ENCODE assay signal across 18 cellular contexts in the genomic region with DNA sequence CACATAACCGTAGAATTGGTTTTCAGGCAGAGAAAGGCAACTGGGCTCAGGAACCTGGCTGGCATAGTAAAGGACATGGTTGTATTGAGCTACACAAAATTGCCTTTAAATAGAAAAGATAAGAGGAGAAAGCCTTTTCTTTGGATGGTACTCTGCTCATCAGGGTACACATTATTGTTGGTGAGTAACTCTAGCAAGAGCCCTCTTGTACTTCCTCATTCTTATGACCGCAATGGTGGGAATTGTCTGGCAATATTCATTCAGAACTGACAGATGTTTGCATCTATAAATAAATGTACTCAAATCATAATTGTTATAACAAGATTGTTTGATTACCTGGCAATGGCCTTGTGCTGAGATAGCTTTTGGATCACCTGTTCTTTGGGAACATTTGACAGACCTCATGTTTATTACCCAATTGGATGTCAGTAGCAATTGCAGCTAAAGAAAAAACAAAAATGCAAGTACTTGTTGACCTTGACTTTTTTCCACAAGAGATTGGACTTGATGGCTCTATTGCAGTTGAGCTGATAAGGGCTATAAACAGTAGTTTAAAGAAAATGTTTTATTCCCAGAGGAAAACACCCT. TPM values are rescaled to one million over a fixed set of nuclear protein-coding genes. Genes with fewer than 3 reads are reported as not detected.
DNase-seq lines count a peak whose midpoint lies in the region; ATAC-seq, FAIRE-seq and TF ChIP-seq lines count a peak whose summit lies in the region.
"Had no signal": no experiment of that assay in that cellular context is flagged by ENCODE, and none has a peak within 500 bp of the region (broad histone marks: within the 10 kb centered on the region; RNA-seq: fewer than 3 reads in every experiment).

No MANE protein-coding gene starts in this region.

- peaks cover 34% of the 10 kb centered on the region for H3K4me1 Mint-ChIP-seq in nephron progenitor cell

- intact Hi-C loops in ascending aorta (cut with DNase I): no loop called here

- no peak for ATAC-seq in GM19395 (IDR thresholded peaks at IDR 0.05; ENCODE audit: unreplicated experiment)
- ATAC-seq: gastroesophageal sphincter had no signal

- peaks cover 0 to 34% of the 10 kb centered on the region in 2 donors for H3K4me1 ChIP-seq in ascending aorta
- H3K4me1 ChIP-seq: BE2C had no signal

- H3K4me3 Mint-ChIP-seq in nephron progenitor cell: no peak overlapping the region
- H3K4me3 Mint-ChIP-seq: activated CD4-positive, alpha-beta memory T cell treated with anti-CD3 and anti-CD28 coated beads for 36 hours; activated T-helper 1 cell treated with anti-CD3 and anti-CD28 coated beads, Interleukin-12 subunit alpha, Interleukin-12 subunit beta, Interleukin-2, Interleukin-4 antibody, amounts not matched to agents 30 ng/mL and 10 ng/mL and 1 ng/mL, durations not matched to agents 14 hours and 24 hours and 36 hours had no signal

- H3K4me3 ChIP-seq in ascending aorta: no peak overlapping the region
- H3K4me3 ChIP-seq: gastroesophageal sphincter, smooth muscle cell had no signal

- H3K36me3 Mint-ChIP-seq in nephron progenitor cell (ENCODE audit: low read depth): peaks cover 100% of the 10 kb centered on the region
- H3K36me3 Mint-ChIP-seq: activated CD4-positive, alpha-beta memory T cell treated with anti-CD3 and anti-CD28 coated beads for 36 hours had no signal

- H3K27ac ChIP-seq in ascending aorta: peak overlapping the region; percentile 36 to 57

- no peak for TF ChIP-seq CTCF in ascending aorta (IDR thresholded peaks at IDR 0.05)
- no peak for TF ChIP-seq CTCF in nephron progenitor cell (IDR thresholded peaks at IDR 0.05)

- in situ Hi-C loops in KBM-7 (cut with MboI; ENCODE audit: low pct_unique_long_range_greater_than_20kb, low sequenced_read_pairs): no loop called here

- H3K27me3 ChIP-seq in ascending aorta: no peaks in the 10 kb centered on the region
- H3K27me3 ChIP-seq: BE2C, gastroesophageal sphincter had no signal

- H3K9me3 Mint-ChIP-seq in nephron progenitor cell: peaks cover 5% of the 10 kb centered on the region
- H3K9me3 Mint-ChIP-seq: activated CD4-positive, alpha-beta memory T cell treated with anti-CD3 and anti-CD28 coated beads for 36 hours; activated T-helper 1 cell treated with anti-CD3 and anti-CD28 coated beads, Interleukin-12 subunit alpha, Interleukin-12 subunit beta, Interleukin-2, Interleukin-4 antibody, amounts not matched to agents 30 ng/mL and 10 ng/mL and 1 ng/mL, durations not matched to agents 14 hours and 24 hours and 36 hours had no signal

- H3K36me3 ChIP-seq in ascending aorta: no peaks in the 10 kb centered on the region

- no peak for TF ChIP-seq POLR2A in GM12891 (IDR thresholded peaks at IDR 0.05; ENCODE audit: low read depth, low read length)

- peak overlapping the region; percentile 13 for H3K27ac Mint-ChIP-seq in nephron progenitor cell
- H3K27ac Mint-ChIP-seq: activated CD4-positive, alpha-beta memory T cell treated with anti-CD3 and anti-CD28 coated beads for 36 hours; activated T-helper 1 cell treated with anti-CD3 and anti-CD28 coated beads, Interleukin-12 subunit alpha, Interleukin-12 subunit beta, Interleukin-2, Interleukin-4 antibody, amounts not matched to agents 30 ng/mL and 10 ng/mL and 1 ng/mL, durations not matched to agents 14 hours and 24 hours and 36 hours had no signal

- DNase-seq in KBM-7: peak; percentile 69
- DNase-seq in NCI-H2227 (lab: John Stamatoyannopoulos, UW; ENCODE audit: unreplicated experiment): peak; percentile 24
- no peak for DNase-seq in ascending aorta (ENCODE audit: low spot score in 2 of 2)
- no peak for DNase-seq in nephron progenitor cell
- no peak for DNase-seq in GM12891 (ENCODE audit: insufficient read length, low spot score)
- DNase-seq in NCI-H69 (lab: John Stamatoyannopoulos, UW): no peak
- DNase-seq: activated CD4-positive, alpha-beta memory T cell treated with anti-CD3 and anti-CD28 coated beads for 36 hours; BE2C; NCI-H1092 treated with DMSO at 0.1 percent for 48 hours; nucleus accumbens; SHP77 treated with DMSO at 0.1 percent for 48 hours; stimulated activated naive CD4-positive, alpha-beta T cell treated with Interleukin-2 at 50 U/mL for 16 hours; T1000 had no signal

- H3K27me3 Mint-ChIP-seq in nephron progenitor cell (ENCODE audit: low read depth, poor library complexity): no peaks in the 10 kb centered on the region
- H3K27me3 Mint-ChIP-seq: activated CD4-positive, alpha-beta memory T cell treated with anti-CD3 and anti-CD28 coated beads for 36 hours had no signal

- FAIRE-seq in GM12891 (lab: Jason Lieb, UNC): no peak
- FAIRE-seq: H1 had no signal

- H3K9me3 ChIP-seq in ascending aorta: no peaks in the 10 kb centered on the region
- H3K9me3 ChIP-seq: BE2C, gastroesophageal sphincter had no signal

TF ChIP-seq in GM12891, 5 proteins besides CTCF, POLR2A, EP300 and RAD21:
- TF ChIP-seq POU2F2 (IDR thresholded peaks at IDR 0.05; ENCODE audit: low read depth, low read length): no peak
- no peak for TF ChIP-seq POLR2AphosphoS5 (IDR thresholded peaks at IDR 0.05; ENCODE audit: low read depth, low read length)
TF ChIP-seq in GM12891: peak in this region for 0.

RNA-seq across cellular contexts. Expression of a gene that starts 43.9 kb away (rescaled TPM):
- 46.7 TPM for total RNA-seq in ascending aorta
- not detected for polyA plus RNA-seq in GM12891 (2012; ENCODE audit: low read depth, missing spikeins)
- total RNA-seq: activated CD4-positive, alpha-beta memory T cell treated with anti-CD3 and anti-CD28 coated beads for 36 hours; activated T-helper 1 cell treated with anti-CD3 and anti-CD28 coated beads, Interleukin-12 subunit alpha, Interleukin-12 subunit beta, Interleukin-2, Interleukin-4 antibody, amounts not matched to agents 30 ng/mL and 10 ng/mL and 1 ng/mL, durations not matched to agents 14 hours and 24 hours and 36 hours had no signal

Comparison
In these comparisons a context has a peak if more than half of its experiments do, and no peak if none do; other contexts are left out.
1. DNase-seq: peak in KBM-7 (single experiment) and NCI-H2227 (single experiment); none in ascending aorta (0 of 2), nephron progenitor cell (single experiment), GM12891 (single experiment) and NCI-H69 (single experiment).